ENCODE assay signal across 8 cellular contexts in genomic region chr5:34522599-34523381, GRCh38.
DNase-seq lines count a peak whose midpoint lies in the region; ATAC-seq and TF ChIP-seq lines count a peak whose summit lies in the region.

No MANE protein-coding gene starts in this region.

- intact Hi-C loops in CD4-positive, alpha-beta memory T cell (cut with micrococcal nuclease), result loop anchor here (1.0 kb wide), 1 partner anchor 481 kb away; no protein-coding TSS in a partner anchor

- H3K9me3 ChIP-seq in CD4-positive, alpha-beta memory T cell (ENCODE audit: control insufficient read depth in 1 of 2, low read length in 2 of 2), result no peaks in the 10 kb centered on the region

- POLR2A ChIA-PET in CD4-positive, alpha-beta memory T cell (lab: Charles Lee; ENCODE audit: partially characterized antibody), result no interaction called here

- no peak overlapping the region for H3K4me3 ChIP-seq in CD4-positive, alpha-beta memory T cell (ENCODE audit: low read length in 2 of 2)

- no peak overlapping the region for H3K4me3 Mint-ChIP-seq in CD4-positive, alpha-beta memory T cell
- no peak overlapping the region for H3K4me3 Mint-ChIP-seq in effector memory CD8-positive, alpha-beta T cell
- no peak overlapping the region for H3K4me3 Mint-ChIP-seq in mesothelial cell of epicardium

- peaks cover 0 to 1% (median 0%) of the 10 kb centered on the region in 4 donors for H3K4me1 Mint-ChIP-seq in CD4-positive, alpha-beta memory T cell
- peaks cover 0 to 7% of the 10 kb centered on the region in 2 donors for H3K4me1 Mint-ChIP-seq in effector memory CD8-positive, alpha-beta T cell (ENCODE audit: low read depth in 2 of 2)
- peaks cover 23% of the 10 kb centered on the region for H3K4me1 Mint-ChIP-seq in mesothelial cell of epicardium

- H3K27me3 Mint-ChIP-seq in CD4-positive, alpha-beta memory T cell, result peaks cover 2 to 7% of the 10 kb centered on the region in 2 donors
- no peaks in the 10 kb centered on the region for H3K27me3 Mint-ChIP-seq in effector memory CD8-positive, alpha-beta T cell
- no peaks in the 10 kb centered on the region for H3K27me3 Mint-ChIP-seq in mesothelial cell of epicardium (ENCODE audit: low read depth)

- no peaks in the 10 kb centered on the region for H3K27me3 ChIP-seq in CD4-positive, alpha-beta memory T cell (ENCODE audit: insufficient read depth, low read length)

- peak; percentile 33 to 50 (median 41) for DNase-seq in CD4-positive, alpha-beta memory T cell
- DNase-seq in NCI-H526 (lab: John Stamatoyannopoulos, UW), result peak; percentile 68 to 91
- peak; percentile 32 to 35 for DNase-seq in activated CD4-positive, alpha-beta T cell treated with anti-CD3 and anti-CD28 coated beads, Interleukin-2, amount 50 U/mL, for 4 hours
- peak; percentile 31 to 39 (median 33) for DNase-seq in effector memory CD8-positive, alpha-beta T cell
- DNase-seq in mesothelial cell of epicardium (ENCODE audit: low spot score in 2 of 2, unreplicated experiment in 2 of 2), result peak; percentile 35 to 61
- DNase-seq in stimulated activated naive CD4-positive, alpha-beta T cell treated with Interleukin-2 at 50 U/mL for 16 hours (lab: John Stamatoyannopoulos, UW), result peak; percentile 33

- ATAC-seq in GM19351 (IDR thresholded peaks at IDR 0.05; ENCODE audit: unreplicated experiment) (peak; percentile 91), HG03469 (IDR thresholded peaks at IDR 0.05; ENCODE audit: unreplicated experiment) (peak; percentile 84)
- peak; percentile 65 for ATAC-seq in effector memory CD8-positive, alpha-beta T cell (replicated peaks)

- H3K27ac Mint-ChIP-seq in CD4-positive, alpha-beta memory T cell, result no peak overlapping the region
- H3K27ac Mint-ChIP-seq in effector memory CD8-positive, alpha-beta T cell, result no peak overlapping the region
- H3K27ac Mint-ChIP-seq in mesothelial cell of epicardium, result peak overlapping the region; percentile 57

- H3K9me3 Mint-ChIP-seq in CD4-positive, alpha-beta memory T cell, result no peaks in the 10 kb centered on the region
- no peaks in the 10 kb centered on the region for H3K9me3 Mint-ChIP-seq in effector memory CD8-positive, alpha-beta T cell
- H3K9me3 Mint-ChIP-seq in mesothelial cell of epicardium, result no peaks in the 10 kb centered on the region

- H3K36me3 ChIP-seq in CD4-positive, alpha-beta memory T cell (ENCODE audit: insufficient read depth, low read length), result no peaks in the 10 kb centered on the region

- no peaks in the 10 kb centered on the region for H3K4me1 ChIP-seq in CD4-positive, alpha-beta memory T cell (ENCODE audit: insufficient read depth, low read length)

- no peak overlapping the region for H3K27ac ChIP-seq in CD4-positive, alpha-beta memory T cell (ENCODE audit: low read depth, low read length)

- CTCF ChIA-PET in CD4-positive, alpha-beta memory T cell (lab: Charles Lee; ENCODE audit: partially characterized antibody), result interaction anchor here (0.8 to 9.4 kb wide), 13 partner anchors 8 to 1783 kb away, joined by 3 to 220 read pairs (median 5); no protein-coding TSS in a partner anchor

- H3K36me3 Mint-ChIP-seq in CD4-positive, alpha-beta memory T cell, result no peaks in the 10 kb centered on the region
- H3K36me3 Mint-ChIP-seq in effector memory CD8-positive, alpha-beta T cell (ENCODE audit: insufficient read depth), result no peaks in the 10 kb centered on the region
- no peaks in the 10 kb centered on the region for H3K36me3 Mint-ChIP-seq in mesothelial cell of epicardium

- peak; percentile 88 for TF ChIP-seq CTCF in mesothelial cell of epicardium (IDR thresholded peaks at IDR 0.05; ENCODE audit: unreplicated experiment)
